11 cellular contexts compared by ENCODE assay signal in genomic region chr1:158674302-158674701, GRCh38. TPM values are rescaled to one million over a fixed set of nuclear protein-coding genes. Genes with fewer than 3 reads are reported as not detected.
"Had no signal": no experiment of that assay in that cellular context is flagged by ENCODE, and none has a peak within 500 bp of the region (broad histone marks: within the 10 kb centered on the region; RNA-seq: fewer than 3 reads in every experiment).

No MANE protein-coding gene starts in this region.

- FAIRE-seq: HepG2, HTR-8/SVneo had no signal

- H3K27ac Mint-ChIP-seq: IgD-negative memory B cell had no signal

- H3K4me2 ChIP-seq: KMS-11 had no signal

- H3K36me3 Mint-ChIP-seq: IgD-negative memory B cell had no signal

- H3K27ac ChIP-seq: HL-60, KMS-11 had no signal

- H3K9me3 Mint-ChIP-seq: IgD-negative memory B cell had no signal

- H3K4me3 Mint-ChIP-seq: IgD-negative memory B cell had no signal

- H3K9ac ChIP-seq: KMS-11 had no signal

- DNase-seq: IMR-90, Karpas-422, KBM-7, KG1 had no signal

- ATAC-seq: HepG2 had no signal

RNA-seq across cellular contexts. Expression of gene SPTA1, which starts 12.2 kb away (rescaled TPM):
- total RNA-seq: HepG2, HT-29, HT1080, IMR-90 had no signal
- polyA plus RNA-seq: HepG2, IgD-negative memory B cell, IMR-90 had no signal

RNA-seq across cellular contexts. Expression of gene OR6K2, which starts 26.1 kb away (rescaled TPM):
- total RNA-seq: HepG2, HT-29, HT1080, IMR-90 had no signal
- polyA plus RNA-seq: HepG2, IgD-negative memory B cell, IMR-90 had no signal

RNA-seq across cellular contexts. Expression of gene OR6K3, which starts 46.2 kb away (rescaled TPM):
- total RNA-seq: HepG2, HT-29, HT1080, IMR-90 had no signal
- polyA plus RNA-seq: HepG2, IgD-negative memory B cell, IMR-90 had no signal
